Comparison of ENCODE assay signal across 19 cellular contexts in genomic region chr2:149205143-149205542, GRCh38.
DNase-seq lines count a peak whose midpoint lies in the region; TF ChIP-seq lines count a peak whose summit lies in the region.
"Had no signal": no experiment of that assay in that cellular context is flagged by ENCODE, and none has a peak within 500 bp of the region (broad histone marks: within the 10 kb centered on the region; RNA-seq: fewer than 3 reads in every experiment).

No MANE protein-coding gene starts in this region.

- TF ChIP-seq EP300 in ovary (IDR thresholded peaks at IDR 0.05) = no peak

- H3K4me2 ChIP-seq in hepatocyte = peak overlapping the region; percentile 2
- H3K4me2 ChIP-seq: BLaER1 treated with 17β-estradiol and CSF1 and Interleukin-3, amounts not matched to agents 10 nM and 100 nM had no signal

- no peaks in the 10 kb centered on the region for H3K79me2 ChIP-seq in hepatocyte

- TF ChIP-seq POLR2A in ovary (IDR thresholded peaks at IDR 0.05) = no peak

- H3K4me3 ChIP-seq in BE2C (ENCODE audit: low read depth, low read length) (no peak overlapping the region), hepatocyte (no peak overlapping the region), ovary (no peak overlapping the region)
- H3K4me3 ChIP-seq: BLaER1 treated with 17β-estradiol and CSF1 and Interleukin-3, amounts not matched to agents 10 nM and 100 nM; HAP-1 had no signal

- DNase-seq in NCI-H1105 (lab: John Stamatoyannopoulos, UW) = peak; percentile 14
- DNase-seq in NCI-H1105 treated with DMSO at 0.1 percent for 48 hours (lab: John Stamatoyannopoulos, UW) = no peak
- peak; percentile 8 for DNase-seq in BE2C
- peak; percentile 1 for DNase-seq in OCI-M1 (lab: John Stamatoyannopoulos, UW)
- DNase-seq in hepatocyte (ENCODE audit: low spot score) = no peak
- DNase-seq in ovary = no peak
- DNase-seq in T-helper 2 cell = no peak
- no peak for DNase-seq in COLO668 (lab: John Stamatoyannopoulos, UW; ENCODE audit: unreplicated experiment)
- DNase-seq: 8988T; AML-193; Calu3; CD4-positive, CD25-positive, alpha-beta regulatory T cell; DMS 273 treated with DMSO at 0.1 percent for 48 hours; DMS79 treated with DMSO at 0.1 percent for 48 hours; EL; GDM1 had no signal

- no peaks in the 10 kb centered on the region for H3K27me3 ChIP-seq in BE2C
- H3K27me3 ChIP-seq in hepatocyte = no peaks in the 10 kb centered on the region
- H3K27me3 ChIP-seq in ovary = no peaks in the 10 kb centered on the region
- H3K27me3 ChIP-seq: BLaER1 treated with 17β-estradiol and CSF1 and Interleukin-3, amounts not matched to agents 10 nM and 100 nM had no signal

- no peaks in the 10 kb centered on the region for H3K36me3 ChIP-seq in BE2C
- H3K36me3 ChIP-seq in hepatocyte (replicated peaks; ENCODE audit: insufficient read depth, low read depth) = no peaks in the 10 kb centered on the region
- no peaks in the 10 kb centered on the region for H3K36me3 ChIP-seq in ovary
- H3K36me3 ChIP-seq: BLaER1 treated with 17β-estradiol and CSF1 and Interleukin-3, amounts not matched to agents 10 nM and 100 nM; HAP-1 had no signal

- no peak overlapping the region for H2AFZ ChIP-seq in hepatocyte

- no peak for TF ChIP-seq CTCF in BE2C (IDR thresholded peaks at IDR 0.05; ENCODE audit: low read depth, low read length)
- TF ChIP-seq CTCF in hepatocyte (IDR thresholded peaks at IDR 0.05; ENCODE audit: poor library complexity) = no peak
- TF ChIP-seq CTCF in ovary (IDR thresholded peaks at IDR 0.05) = no peak

- no peaks in the 10 kb centered on the region for H3K4me1 ChIP-seq in BE2C
- H3K4me1 ChIP-seq in hepatocyte (ENCODE audit: insufficient read depth) = no peaks in the 10 kb centered on the region
- H3K4me1 ChIP-seq in ovary (ENCODE audit: insufficient read depth) = no peaks in the 10 kb centered on the region
- H3K4me1 ChIP-seq: BLaER1 treated with 17β-estradiol and CSF1 and Interleukin-3, amounts not matched to agents 10 nM and 100 nM had no signal

- intact Hi-C loops in ovary (cut with DNase I) = no loop called here

- no peaks in the 10 kb centered on the region for H3K9me3 ChIP-seq in BE2C
- H3K9me3 ChIP-seq in hepatocyte (ENCODE audit: low read depth) = no peaks in the 10 kb centered on the region
- H3K9me3 ChIP-seq in ovary = no peaks in the 10 kb centered on the region
- H3K9me3 ChIP-seq: BLaER1 treated with 17β-estradiol and CSF1 and Interleukin-3, amounts not matched to agents 10 nM and 100 nM; HAP-1 had no signal

- WGBS in hepatocyte (ENCODE audit: low lambda C conversion rate, missing lambda C conversion rate) = 80% methylated on average over 8 of the region's 8 CpGs
- 86 to 89% (median 89%) methylated on average over 8 of the region's 8 CpGs for WGBS in ovary, 3 donors

- no peaks in the 10 kb centered on the region for H3K9me2 ChIP-seq in hepatocyte (replicated peaks; ENCODE audit: insufficient read depth)

- H3K27ac ChIP-seq in hepatocyte (peak overlapping the region; percentile 17), ovary (no peak overlapping the region)
- H3K27ac ChIP-seq: BLaER1 treated with 17β-estradiol and CSF1 and Interleukin-3, amounts not matched to agents 10 nM and 100 nM; HL-60 had no signal

- no peaks in the 10 kb centered on the region for H4K20me1 ChIP-seq in hepatocyte (ENCODE audit: insufficient read depth, poor library complexity, severe bottlenecking)
- H4K20me1 ChIP-seq: BLaER1 treated with 17β-estradiol and CSF1 and Interleukin-3, amounts not matched to agents 10 nM and 100 nM had no signal

Comparison
In these comparisons a context has a peak if more than half of its experiments do, and no peak if none do; other contexts are left out.
1. DNase-seq: peak in NCI-H1105 (single experiment), BE2C (single experiment) and OCI-M1 (single experiment); none in NCI-H1105 treated with DMSO at 0.1 percent for 48 hours (single experiment), hepatocyte (single experiment), ovary (0 of 5), T-helper 2 cell (0 of 5) and COLO668 (single experiment).